ENCODE assay signal across 8 cellular contexts in genomic region chr12:132597333-132598283, GRCh38. TPM values are rescaled to one million over a fixed set of nuclear protein-coding genes. Genes with fewer than 3 reads are reported as not detected.
DNase-seq lines count a peak whose midpoint lies in the region; ATAC-seq, FAIRE-seq and TF ChIP-seq lines count a peak whose summit lies in the region.

No MANE protein-coding gene starts in this region.

- ATAC-seq in HG02610 (IDR thresholded peaks at IDR 0.05; ENCODE audit: unreplicated experiment) (no peak), HG03097 (IDR thresholded peaks at IDR 0.05; ENCODE audit: low FRiP score, unreplicated experiment) (no peak), GM19328 (IDR thresholded peaks at IDR 0.05; ENCODE audit: unreplicated experiment) (no peak)

- H4K20me1 ChIP-seq in endothelial cell of umbilical vein (replicated peaks; ENCODE audit: control insufficient read depth, extremely low read depth, insufficient read depth, low read length), result no peaks in the 10 kb centered on the region

- H3K9me1 ChIP-seq in endothelial cell of umbilical vein (replicated peaks; ENCODE audit: control insufficient read depth, extremely low read depth, insufficient read depth, low read length), result no peaks in the 10 kb centered on the region

- H3K9ac ChIP-seq in endothelial cell of umbilical vein (replicated peaks; ENCODE audit: extremely low read depth, insufficient read depth, low read length), result no peak overlapping the region

- H3K9me3 Mint-ChIP-seq in osteocyte (ENCODE audit: unreplicated experiment), result no peaks in the 10 kb centered on the region

- no peaks in the 10 kb centered on the region for H3K79me2 ChIP-seq in endothelial cell of umbilical vein (ENCODE audit: control insufficient read depth, insufficient read depth, low read length)

- FAIRE-seq in endothelial cell of umbilical vein (lab: Jason Lieb, UNC), result peak; percentile 44

- peaks cover 2% of the 10 kb centered on the region for H3K27me3 Mint-ChIP-seq in osteocyte (ENCODE audit: unreplicated experiment)

- no peaks in the 10 kb centered on the region for H3K36me3 Mint-ChIP-seq in osteocyte (ENCODE audit: unreplicated experiment)

- CTCF ChIA-PET in endothelial cell of umbilical vein (lab: Charles Lee), result interaction anchor here (1.1 kb wide), 1 partner anchor 36 kb away, joined by 3 read pairs; no protein-coding TSS in a partner anchor

- H2AFZ ChIP-seq in endothelial cell of umbilical vein (ENCODE audit: low read depth, low read length), result peak overlapping the region; percentile 88

- dilution Hi-C loops in endothelial cell of umbilical vein (cut with MboI; ENCODE audit: extremely low pct_ligation_motif_present, low sequenced_read_pairs), result no loop called here

- peaks cover 11% of the 10 kb centered on the region for H3K4me1 ChIP-seq in endothelial cell of umbilical vein (ENCODE audit: control insufficient read depth, extremely low read depth, insufficient read depth, low read length)

- peak overlapping the region in 2 of 3 experiments; percentile 27 to 33 for H3K4me3 ChIP-seq in endothelial cell of umbilical vein (replicated peaks in 1 of 3; ENCODE audit: insufficient read depth in 1 of 3, low read depth in 1 of 3, low read length in 3 of 3)

- BruUV-seq in endothelial cell of umbilical vein (replicated peaks; lab: Mats Ljungman, UMichigan), result no TSS peak

- intact Hi-C loops in endothelial cell of umbilical vein (cut with micrococcal nuclease), result loop anchor here (5.0 kb wide), 1 partner anchor 90 kb away; no protein-coding TSS in a partner anchor

- H3K4me2 ChIP-seq in endothelial cell of umbilical vein (ENCODE audit: insufficient read depth, low read length), result peak overlapping the region; percentile 23

- no peak for TF ChIP-seq POLR2A in endothelial cell of umbilical vein (IDR thresholded peaks at IDR 0.05; ENCODE audit: low read depth, low read length)

- peaks cover 32% of the 10 kb centered on the region for H3K4me1 Mint-ChIP-seq in osteocyte (ENCODE audit: unreplicated experiment)

- H3K36me3 ChIP-seq in endothelial cell of umbilical vein (ENCODE audit: control insufficient read depth in 2 of 2, extremely low read depth in 1 of 2, insufficient read depth in 2 of 2, low read length in 2 of 2), result no peaks in the 10 kb centered on the region

- DNase-seq in activated naive CD4-positive, alpha-beta T cell treated with Interleukin-2 at 50 U/mL for 16 hours, result peak; percentile 19
- DNase-seq in activated naive CD4-positive, alpha-beta T cell treated with anti-CD3 and anti-CD28 coated beads, Interleukin-2, amount 50 U/mL, for 16 hours, result no peak
- DNase-seq in RPMI8226 (peak; percentile 27), endothelial cell of umbilical vein (ENCODE audit: low read depth, low spot score) (peak; percentile 53), osteocyte (ENCODE audit: extremely low spot score, unreplicated experiment) (no peak)

- H3K27ac Mint-ChIP-seq in osteocyte (ENCODE audit: unreplicated experiment), result peak overlapping the region; percentile 80

- H3K27me3 ChIP-seq in endothelial cell of umbilical vein (ENCODE audit: control insufficient read depth in 2 of 2, insufficient read depth in 2 of 2, low read length in 2 of 2), result peaks cover 0 to 6% of the 10 kb centered on the region in 2 experiments

- TF ChIP-seq CTCF in endothelial cell of umbilical vein (IDR thresholded peaks at IDR 0.05; ENCODE audit: extremely low read depth in 1 of 2, insufficient read depth in 1 of 2, low read depth in 1 of 2, low read length in 2 of 2) (no peak), osteocyte (IDR thresholded peaks at IDR 0.05) (no peak)

- H3K9me3 ChIP-seq in endothelial cell of umbilical vein (replicated peaks; ENCODE audit: control insufficient read depth, insufficient read depth, low read length), result no peaks in the 10 kb centered on the region

- POLR2A ChIA-PET in endothelial cell of umbilical vein (lab: Charles Lee), result no interaction called here

- H3K4me3 Mint-ChIP-seq in osteocyte (ENCODE audit: unreplicated experiment), result peak overlapping the region; percentile 80

- no peak overlapping the region for H3K27ac ChIP-seq in endothelial cell of umbilical vein (ENCODE audit: insufficient read depth, low read depth, low read length)

TF ChIP-seq in endothelial cell of umbilical vein, 7 proteins besides CTCF, POLR2A, EP300 and RAD21:
- TF ChIP-seq EZH2 (IDR thresholded peaks at IDR 0.05; ENCODE audit: borderline replicate concordance, low read depth, low read length, severe bottlenecking) (no peak), GATA2 (IDR thresholded peaks at IDR 0.05; ENCODE audit: insufficient read depth, insufficient read length, low read depth, low read length) (no peak), FOS (IDR thresholded peaks at IDR 0.05; ENCODE audit: borderline replicate concordance, insufficient read depth, low read length) (no peak), MYC (IDR thresholded peaks at IDR 0.05; ENCODE audit: low read depth, low read length) (no peak), POLR2AphosphoS5 (IDR thresholded peaks at IDR 0.05; ENCODE audit: insufficient read depth, low read depth, low read length) (no peak), JUN (IDR thresholded peaks at IDR 0.05; ENCODE audit: borderline replicate concordance, insufficient read depth, insufficient read length, low read depth) (no peak), MAX (IDR thresholded peaks at IDR 0.05; ENCODE audit: insufficient read depth, insufficient read length) (no peak)

RNA-seq across cellular contexts. Expression of gene LRCOL1, which starts 12.8 kb away (rescaled TPM):
- total RNA-seq in endothelial cell of umbilical vein, result 1.2 TPM in 1 of 2 replicates, not detected in the other
- 1.1 and 1.5 TPM in 2 replicates for polyA plus RNA-seq in endothelial cell of umbilical vein
- 0.28 and 0.49 TPM in 2 replicates for polyA plus RNA-seq in endothelial cell of umbilical vein (2011; cell fraction: cytosol; rRNA removed)
- 2.6 and 3.1 TPM in 2 replicates for polyA plus RNA-seq in endothelial cell of umbilical vein (2011; cell fraction: nucleus; rRNA removed)
- polyA plus RNA-seq in endothelial cell of umbilical vein (2012), result 0.48 and 0.89 TPM in 2 replicates
- 0.36 and 0.95 TPM in 2 replicates for polyA minus RNA-seq in endothelial cell of umbilical vein
- polyA minus RNA-seq in endothelial cell of umbilical vein (2011; cell fraction: cytosol; rRNA and poly(A)+ RNA removed), result not detected
- polyA minus RNA-seq in endothelial cell of umbilical vein (2011; cell fraction: nucleus; rRNA and poly(A)+ RNA removed), result not detected in 2 replicates
- not detected in 2 replicates for total RNA-seq in osteocyte

RNA-seq across cellular contexts. Expression of gene P2RX2, which starts 21.0 kb away (rescaled TPM):
- total RNA-seq in endothelial cell of umbilical vein (not detected in 2 replicates), osteocyte (not detected in 2 replicates)
- not detected in 2 replicates for polyA plus RNA-seq in endothelial cell of umbilical vein
- polyA plus RNA-seq in endothelial cell of umbilical vein (2011; cell fraction: cytosol; rRNA removed), result not detected in 2 replicates
- polyA plus RNA-seq in endothelial cell of umbilical vein (2011; cell fraction: nucleus; rRNA removed), result not detected in 2 replicates
- polyA plus RNA-seq in endothelial cell of umbilical vein (2012), result not detected in 2 replicates
- polyA minus RNA-seq in endothelial cell of umbilical vein, result not detected in 2 replicates
- not detected for polyA minus RNA-seq in endothelial cell of umbilical vein (2011; cell fraction: cytosol; rRNA and poly(A)+ RNA removed)
- polyA minus RNA-seq in endothelial cell of umbilical vein (2011; cell fraction: nucleus; rRNA and poly(A)+ RNA removed), result not detected in 2 replicates

Comparison
In these comparisons a context has a peak if more than half of its experiments do, and no peak if none do; other contexts are left out.
1. DNase-seq: peak in activated naive CD4-positive, alpha-beta T cell treated with Interleukin-2 at 50 U/mL for 16 hours (single experiment), RPMI8226 (single experiment) and endothelial cell of umbilical vein (single experiment); none in activated naive CD4-positive, alpha-beta T cell treated with anti-CD3 and anti-CD28 coated beads, Interleukin-2, amount 50 U/mL, for 16 hours (single experiment) and osteocyte (single experiment).